In the genomic region with DNA sequence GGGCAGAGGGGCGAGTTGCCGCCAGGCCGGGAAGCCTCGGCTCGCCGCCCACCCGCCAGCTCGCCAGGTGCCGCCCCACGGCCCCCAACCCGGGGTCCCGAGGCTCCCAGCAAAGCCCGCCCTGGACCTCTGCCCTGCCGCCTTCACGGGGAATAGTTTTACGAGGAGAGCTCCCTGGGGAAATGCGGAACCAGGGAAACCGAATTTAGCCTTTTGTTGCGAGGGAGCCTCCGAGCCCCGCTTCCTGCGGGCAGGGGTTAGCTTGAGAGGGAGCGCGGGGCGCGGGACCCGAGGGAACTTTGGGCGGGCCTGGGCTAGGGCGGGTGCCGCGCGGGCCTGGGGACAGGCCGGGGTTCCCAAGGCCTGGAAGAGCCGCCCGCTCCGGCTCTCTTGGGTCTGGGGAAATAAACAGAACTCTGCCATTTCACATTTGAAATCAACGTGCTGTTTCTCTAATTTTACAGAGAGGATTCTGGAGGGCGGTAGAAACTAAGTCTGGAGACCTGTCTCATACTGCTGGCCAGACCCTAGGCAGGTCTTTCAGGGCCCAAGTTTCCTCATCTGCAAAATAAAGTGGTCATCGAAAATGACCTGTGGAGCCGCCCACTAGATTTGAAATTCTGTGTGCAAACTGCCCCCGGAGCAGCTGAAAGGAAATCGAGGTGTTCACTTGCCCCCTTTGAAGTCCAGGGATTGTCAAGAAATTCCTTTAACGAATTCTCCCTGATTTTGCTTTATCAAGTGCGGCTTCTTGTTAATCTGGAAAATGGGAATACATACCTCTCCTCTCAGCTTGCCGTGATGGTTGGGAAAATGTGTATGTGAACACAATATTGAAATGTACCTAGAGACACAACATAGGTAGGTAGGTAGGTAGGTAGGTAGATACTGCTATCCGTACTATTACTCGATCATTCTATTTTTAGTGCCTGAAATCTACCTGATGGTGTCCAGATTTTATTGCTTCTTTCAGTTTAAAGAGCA, we compare ENCODE assay signal across 8 cellular contexts. TPM values are rescaled to one million over a fixed set of nuclear protein-coding genes. Genes with fewer than 3 reads are reported as not detected.
DNase-seq lines count a peak whose midpoint lies in the region; ATAC-seq and TF ChIP-seq lines count a peak whose summit lies in the region.

No MANE protein-coding gene starts in this region.

- peak overlapping the region; percentile 90 to 100 (median 98) for H3K27ac ChIP-seq in gastroesophageal sphincter

- H3K27ac Mint-ChIP-seq in osteocyte (ENCODE audit: unreplicated experiment): peak overlapping the region; percentile 97

- DNase-seq in NCI-H1105 treated with DMSO at 0.1 percent for 48 hours (lab: John Stamatoyannopoulos, UW) (peak; percentile 77), NCI-H1105 (lab: John Stamatoyannopoulos, UW) (no peak), NCI-H2227 (lab: John Stamatoyannopoulos, UW; ENCODE audit: unreplicated experiment) (peak; percentile 73), osteocyte (ENCODE audit: extremely low spot score, unreplicated experiment) (peak; percentile 83), mesenteric fat pad (ENCODE audit: low spot score) (no peak)
- DNase-seq in activated naive CD4-positive, alpha-beta T cell treated with Interleukin-2 at 50 U/mL for 16 hours: peak; percentile 17

- H3K4me1 Mint-ChIP-seq in osteocyte (ENCODE audit: unreplicated experiment): peaks cover 39% of the 10 kb centered on the region

- peak overlapping the region; percentile 90 to 97 for H3K4me3 ChIP-seq in gastroesophageal sphincter

- no peaks in the 10 kb centered on the region for H3K9me3 ChIP-seq in gastroesophageal sphincter

- H3K9me3 Mint-ChIP-seq in osteocyte (ENCODE audit: unreplicated experiment): no peaks in the 10 kb centered on the region

- peaks cover 24% of the 10 kb centered on the region for H3K36me3 Mint-ChIP-seq in osteocyte (ENCODE audit: unreplicated experiment)

- no peaks in the 10 kb centered on the region for H3K27me3 Mint-ChIP-seq in osteocyte (ENCODE audit: unreplicated experiment)

- H3K4me3 Mint-ChIP-seq in osteocyte (ENCODE audit: unreplicated experiment): peak overlapping the region; percentile 96

- H3K27me3 ChIP-seq in gastroesophageal sphincter: no peaks in the 10 kb centered on the region

- 30 to 60% methylated on average over 10 of the region's 47 CpGs for WGBS in gastroesophageal sphincter (ENCODE audit: low coverage in 1 of 2), 2 donors

- TF ChIP-seq EP300 in gastroesophageal sphincter (IDR thresholded peaks at IDR 0.05): no peak

- TF ChIP-seq POLR2A in gastroesophageal sphincter (IDR thresholded peaks at IDR 0.05): no peak

- ATAC-seq in HG03039 (IDR thresholded peaks at IDR 0.05; ENCODE audit: unreplicated experiment) (peak; percentile 15), gastroesophageal sphincter (peak; percentile 36)

- peaks cover 5 to 55% (median 12%) of the 10 kb centered on the region in 3 donors for H3K4me1 ChIP-seq in gastroesophageal sphincter

- no peak for TF ChIP-seq CTCF in gastroesophageal sphincter (IDR thresholded peaks at IDR 0.05)
- no peak for TF ChIP-seq CTCF in osteocyte (IDR thresholded peaks at IDR 0.05)

- peaks cover 0 to 29% of the 10 kb centered on the region in 2 donors for H3K36me3 ChIP-seq in gastroesophageal sphincter

RNA-seq across cellular contexts. Expression of gene GLUL, which starts 0.7 kb away (rescaled TPM):
- total RNA-seq in gastroesophageal sphincter: 1,000 to 10,000 TPM; 2,239 to 3,071 (median 2,830) TPM
- total RNA-seq in osteocyte: 253 and 267 TPM in 2 replicates
- 5,065 TPM for total RNA-seq in mesenteric fat pad

RNA-seq across cellular contexts. Expression of gene TEDDM1, which starts 8.1 kb away (rescaled TPM):
- not detected for total RNA-seq in gastroesophageal sphincter
- not detected in 2 replicates for total RNA-seq in osteocyte
- not detected for total RNA-seq in mesenteric fat pad

RNA-seq across cellular contexts. Expression of gene RGSL1, which starts 57.6 kb away (rescaled TPM):
- total RNA-seq in gastroesophageal sphincter (under 1 TPM in 1 of 4 donors, not detected in 3; 0.04 TPM), osteocyte (not detected in 2 replicates), mesenteric fat pad (not detected)

Comparison
In these comparisons a context has a peak if more than half of its experiments do, and no peak if none do; other contexts are left out.
1. DNase-seq: peak in NCI-H1105 treated with DMSO at 0.1 percent for 48 hours (single experiment), NCI-H2227 (single experiment), activated naive CD4-positive, alpha-beta T cell treated with Interleukin-2 at 50 U/mL for 16 hours (single experiment) and osteocyte (single experiment); none in NCI-H1105 (single experiment) and mesenteric fat pad (single experiment).